ENCODE assay signal across 11 cellular contexts in the genomic region with DNA sequence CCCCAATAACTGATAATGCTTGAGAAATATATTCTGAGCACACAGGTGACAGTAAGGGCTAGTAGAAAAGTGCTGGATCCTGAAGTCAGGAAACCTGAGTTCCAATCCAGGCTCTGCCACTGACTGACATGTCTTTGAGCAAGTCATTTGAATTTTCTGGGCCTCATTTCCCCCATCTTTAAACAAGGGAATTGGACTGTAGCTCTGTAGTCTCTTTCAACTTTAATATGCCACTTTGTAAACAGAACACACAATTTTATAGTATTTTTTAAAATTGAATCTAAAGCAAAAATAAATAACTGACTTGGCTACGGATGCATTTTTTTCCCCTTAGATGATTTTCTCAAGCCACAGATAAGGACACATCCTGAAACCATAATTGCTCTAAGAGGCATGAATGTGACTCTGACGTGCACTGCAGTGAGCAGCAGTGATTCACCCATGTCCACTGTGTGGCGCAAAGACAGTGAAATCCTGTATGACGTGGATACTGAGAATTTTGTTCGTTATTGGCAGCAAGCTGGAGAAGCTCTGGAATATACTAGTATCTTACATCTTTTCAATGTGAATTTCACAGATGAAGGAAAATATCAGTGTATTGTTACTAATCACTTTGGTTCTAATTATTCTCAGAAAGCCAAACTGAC. TPM values are rescaled to one million over a fixed set of nuclear protein-coding genes. Genes with fewer than 3 reads are reported as not detected.
A peak's percentile ranks its signal among the peaks of the same experiment; 100 is the strongest.
DNase-seq lines count a peak whose midpoint lies in the region; ATAC-seq and TF ChIP-seq lines count a peak whose summit lies in the region.
"Had no signal": no experiment of that assay in that cellular context is flagged by ENCODE, and none has a peak within 500 bp of the region (broad histone marks: within the 10 kb centered on the region; RNA-seq: fewer than 3 reads in every experiment).

No MANE protein-coding gene starts in this region.

- no peaks in the 10 kb centered on the region for H3K4me1 Mint-ChIP-seq in WTC11

- peak overlapping the region; percentile 78 for H3K27ac ChIP-seq in SJSA1
- peak overlapping the region; percentile 100 for H3K27ac ChIP-seq in osteoblast (ENCODE audit: low read depth, low read length)

- H3K36me3 ChIP-seq in BE2C (peaks cover 57% of the 10 kb centered on the region), SJSA1 (peaks cover 73% of the 10 kb centered on the region), osteoblast (ENCODE audit: insufficient read depth, low read length) (peaks cover 65% of the 10 kb centered on the region)

- peaks cover 77% of the 10 kb centered on the region for H3K36me3 Mint-ChIP-seq in WTC11

- H3K4me3 ChIP-seq in BE2C (ENCODE audit: low read depth, low read length) = no peak overlapping the region
- H3K4me3 ChIP-seq in SJSA1 = no peak overlapping the region
- no peak overlapping the region for H3K4me3 ChIP-seq in fibroblast of villous mesenchyme (ENCODE audit: low read depth, low read length)
- H3K4me3 ChIP-seq in osteoblast (ENCODE audit: insufficient read depth, low read length) = no peak overlapping the region

- H3K27ac Mint-ChIP-seq in WTC11 = no peak overlapping the region
- H3K27ac Mint-ChIP-seq: dendritic cell treated with granulocyte-macrophage colony-stimulating factor and Interleukin-4, amounts not matched to agents 40 ng/mL and 50 ng/mL, for 4 days had no signal

- H3K4me3 Mint-ChIP-seq in WTC11 = no peak overlapping the region
- H3K4me3 Mint-ChIP-seq: dendritic cell treated with granulocyte-macrophage colony-stimulating factor and Interleukin-4, amounts not matched to agents 40 ng/mL and 50 ng/mL, for 4 days had no signal

- H2AFZ ChIP-seq in osteoblast (ENCODE audit: low read length) = no peak overlapping the region

- peaks cover 2% of the 10 kb centered on the region for H3K79me2 ChIP-seq in osteoblast (ENCODE audit: insufficient read depth, low read length)

- no peaks in the 10 kb centered on the region for H4K20me1 ChIP-seq in osteoblast (ENCODE audit: insufficient read depth, low read length)

- no peaks in the 10 kb centered on the region for H3K4me1 ChIP-seq in BE2C
- peaks cover 10% of the 10 kb centered on the region for H3K4me1 ChIP-seq in SJSA1 (replicated peaks)
- peaks cover 20% of the 10 kb centered on the region for H3K4me1 ChIP-seq in osteoblast (ENCODE audit: insufficient read depth, low read length)

- H3K9me3 Mint-ChIP-seq in WTC11 = no peaks in the 10 kb centered on the region
- H3K9me3 Mint-ChIP-seq: dendritic cell treated with granulocyte-macrophage colony-stimulating factor and Interleukin-4, amounts not matched to agents 40 ng/mL and 50 ng/mL, for 4 days had no signal

- H3K27me3 Mint-ChIP-seq in WTC11 (ENCODE audit: low read depth) = no peaks in the 10 kb centered on the region
- H3K27me3 Mint-ChIP-seq: dendritic cell treated with granulocyte-macrophage colony-stimulating factor and Interleukin-4, amounts not matched to agents 40 ng/mL and 50 ng/mL, for 4 days had no signal

- ATAC-seq in GM21367 (IDR thresholded peaks at IDR 0.05; ENCODE audit: unreplicated experiment) = no peak
- ATAC-seq in HG03135 (IDR thresholded peaks at IDR 0.05; ENCODE audit: unreplicated experiment) = no peak
- ATAC-seq in WTC11 = no peak

- TF ChIP-seq CTCF in BE2C (IDR thresholded peaks at IDR 0.05; ENCODE audit: low read depth, low read length) (peak; percentile 84), fibroblast of villous mesenchyme (IDR thresholded peaks at IDR 0.05; ENCODE audit: insufficient read depth, low read depth, low read length) (peak; percentile 35), osteoblast (IDR thresholded peaks at IDR 0.05; ENCODE audit: extremely low read depth, low read depth, low read length) (peak; percentile 36), WTC11 (IDR thresholded peaks at IDR 0.05) (no peak)

- POLR2A ChIA-PET in WTC11 (lab: Charles Lee) = no interaction called here

- H3K27me3 ChIP-seq in BE2C = no peaks in the 10 kb centered on the region
- no peaks in the 10 kb centered on the region for H3K27me3 ChIP-seq in SJSA1 (replicated peaks)
- H3K27me3 ChIP-seq in osteoblast (ENCODE audit: insufficient read depth, low read length) = no peaks in the 10 kb centered on the region

- no peaks in the 10 kb centered on the region for H3K9me3 ChIP-seq in BE2C
- no peaks in the 10 kb centered on the region for H3K9me3 ChIP-seq in SJSA1 (replicated peaks)
- no peaks in the 10 kb centered on the region for H3K9me3 ChIP-seq in osteoblast (ENCODE audit: low read depth, low read length)

- peak overlapping the region; percentile 8 for H3K4me2 ChIP-seq in osteoblast (ENCODE audit: insufficient read depth, low read length)

- DNase-seq in BE2C (peak; percentile 68), SJSA1 (ENCODE audit: low read depth in 1 of 2, low spot score in 2 of 2) (peak; percentile 71 to 75), fibroblast of villous mesenchyme (ENCODE audit: low read depth) (peak; percentile 97), osteoblast (ENCODE audit: insufficient read length, low spot score, missing footprints) (peak; percentile 94), WTC11 (ENCODE audit: low spot score) (no peak)
- DNase-seq in activated T-cell treated with anti-CD3 and anti-CD28 coated beads, Interleukin-2, amount 50 U/mL, for 1 hour = no peak
- DNase-seq: activated CD4-positive, CD25-positive, alpha-beta regulatory T cell; NCI-H345 had no signal

- CTCF ChIA-PET in WTC11 (lab: Charles Lee) = no interaction called here

TF ChIP-seq in WTC11, 78 proteins besides CTCF, POLR2A, EP300 and RAD21:
- TF ChIP-seq, protein P1, sequence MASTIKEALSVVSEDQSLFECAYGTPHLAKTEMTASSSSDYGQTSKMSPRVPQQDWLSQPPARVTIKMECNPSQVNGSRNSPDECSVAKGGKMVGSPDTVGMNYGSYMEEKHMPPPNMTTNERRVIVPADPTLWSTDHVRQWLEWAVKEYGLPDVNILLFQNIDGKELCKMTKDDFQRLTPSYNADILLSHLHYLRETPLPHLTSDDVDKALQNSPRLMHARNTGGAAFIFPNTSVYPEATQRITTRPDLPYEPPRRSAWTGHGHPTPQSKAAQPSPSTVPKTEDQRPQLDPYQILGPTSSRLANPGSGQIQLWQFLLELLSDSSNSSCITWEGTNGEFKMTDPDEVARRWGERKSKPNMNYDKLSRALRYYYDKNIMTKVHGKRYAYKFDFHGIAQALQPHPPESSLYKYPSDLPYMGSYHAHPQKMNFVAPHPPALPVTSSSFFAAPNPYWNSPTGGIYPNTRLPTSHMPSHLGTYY (CRISPR knock-in tag; IDR thresholded peaks at IDR 0.05) = no peak
- TF ChIP-seq NFYB (CRISPR knock-in tag; conservative IDR thresholded peaks at IDR 0.05; ENCODE audit: low read depth) = no peak
- no peak for TF ChIP-seq GRHL2 (CRISPR knock-in tag; IDR thresholded peaks at IDR 0.05; ENCODE audit: insufficient replicate concordance, severe bottlenecking)
- no peak for TF ChIP-seq ZNF416 (CRISPR knock-in tag; IDR thresholded peaks at IDR 0.05)
- TF ChIP-seq NR1H2 (CRISPR knock-in tag; IDR thresholded peaks at IDR 0.05) = no peak
- TF ChIP-seq ZBTB21 (CRISPR knock-in tag; IDR thresholded peaks at IDR 0.05; ENCODE audit: borderline replicate concordance) = no peak
- no peak for TF ChIP-seq CBFB (CRISPR knock-in tag; IDR thresholded peaks at IDR 0.05; ENCODE audit: low read depth)
- TF ChIP-seq TCF7 (CRISPR knock-in tag; IDR thresholded peaks at IDR 0.05; ENCODE audit: low read depth) = no peak
- TF ChIP-seq OVOL2 (CRISPR knock-in tag; IDR thresholded peaks at IDR 0.05; ENCODE audit: borderline replicate concordance) = no peak
- TF ChIP-seq CREB1 (CRISPR knock-in tag; IDR thresholded peaks at IDR 0.05) = no peak
- TF ChIP-seq, protein P2, sequence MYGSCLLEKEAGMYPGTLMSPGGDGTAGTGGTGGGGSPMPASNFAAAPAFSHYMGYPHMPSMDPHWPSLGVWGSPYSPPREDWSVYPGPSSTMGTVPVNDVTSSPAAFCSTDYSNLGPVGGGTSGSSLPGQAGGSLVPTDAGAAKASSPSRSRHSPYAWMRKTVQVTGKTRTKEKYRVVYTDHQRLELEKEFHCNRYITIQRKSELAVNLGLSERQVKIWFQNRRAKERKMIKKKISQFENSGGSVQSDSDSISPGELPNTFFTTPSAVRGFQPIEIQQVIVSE (CRISPR knock-in tag; IDR thresholded peaks at IDR 0.05; ENCODE audit: borderline replicate concordance) = no peak
- no peak for TF ChIP-seq ESRRA (CRISPR knock-in tag; IDR thresholded peaks at IDR 0.05; ENCODE audit: borderline replicate concordance)

RNA-seq across cellular contexts. Expression of a gene that starts 37.0 kb away (rescaled TPM):
- polyA plus RNA-seq in BE2C (2012; ENCODE audit: insufficient read depth, insufficient read length, low read depth) = 5.7 TPM
- total RNA-seq in SJSA1 (2014; rRNA removed; shearing (Covaris generic)) = 7.2 and 17.8 TPM in 2 replicates
- total RNA-seq in fibroblast of villous mesenchyme (18.1 and 20.9 TPM in 2 replicates), osteoblast (17.4 and 18.6 TPM in 2 replicates), WTC11 (2021) (22.5 to 23.5 TPM (median 22.9 TPM) in 3 replicates)

Comparison
In these comparisons a context has a peak if more than half of its experiments do, and no peak if none do; other contexts are left out.
1. DNase-seq: peak in BE2C (single experiment), SJSA1 (2 of 2), fibroblast of villous mesenchyme (single experiment) and osteoblast (single experiment); none in activated T-cell treated with anti-CD3 and anti-CD28 coated beads, Interleukin-2, amount 50 U/mL, for 1 hour (single experiment) and WTC11 (single experiment).